In the genomic region with DNA sequence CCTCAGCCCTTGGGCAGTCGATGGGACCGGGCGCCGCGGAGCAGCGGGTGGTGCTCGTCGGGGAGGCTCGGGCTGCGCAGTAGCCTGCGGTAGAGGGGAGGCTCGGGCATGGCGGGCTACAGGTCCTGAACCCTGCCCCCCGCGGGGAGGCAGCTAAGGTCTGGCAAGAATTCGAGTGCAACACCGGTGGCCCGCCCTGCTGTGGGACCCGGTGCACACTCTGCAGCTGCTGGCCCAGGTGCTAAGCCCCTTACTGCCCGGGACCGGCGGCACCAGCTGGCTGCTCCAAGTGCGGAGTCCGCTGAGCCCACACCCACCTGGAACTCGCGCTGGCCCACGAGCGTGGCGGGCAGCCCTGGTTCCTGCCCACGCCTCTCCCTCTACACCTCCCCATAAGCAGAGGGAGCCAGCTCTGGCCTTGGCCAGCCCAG, we compare ENCODE assay signal across 17 cellular contexts.
"Had no signal": no experiment of that assay in that cellular context is flagged by ENCODE, and none has a peak within 500 bp of the region (broad histone marks: within the 10 kb centered on the region; RNA-seq: fewer than 3 reads in every experiment).

No MANE protein-coding gene starts in this region.

- H3K4me3 ChIP-seq: esophagus squamous epithelium, hepatocyte, neural progenitor cell, right atrium auricular region, smooth muscle cell, suprapubic skin, thyroid gland had no signal

- H3K4me1 Mint-ChIP-seq: brain; central memory CD8-positive, alpha-beta T cell; neural progenitor cell; stimulated activated naive B cell treated with anti-CD40 and anti-IgM and Interleukin-4, amounts not matched to agents 10 μg/mL and 1 μg/mL and 100 μg/mL, for 72 hours had no signal

- H3K4me1 ChIP-seq: neural progenitor cell, right atrium auricular region, suprapubic skin had no signal

- H3K27ac ChIP-seq: esophagus squamous epithelium, hepatocyte, neural progenitor cell, right atrium auricular region, suprapubic skin, thyroid gland had no signal

- H3K27me3 ChIP-seq: esophagus squamous epithelium, hepatocyte, neural progenitor cell, right atrium auricular region, suprapubic skin, thyroid gland had no signal

- ATAC-seq: effector memory CD8-positive, alpha-beta T cell; left colon; natural killer cell treated with Interleukin-12 subunit alpha and Interleukin-12 subunit beta and Interleukin-15 and Interleukin-18, amount 100 ng/mL, for 72 hours; stimulated activated naive B cell treated with anti-CD40 and anti-IgM and Interleukin-4, amounts not matched to agents 10 μg/mL and 1 μg/mL and 100 μg/mL, for 72 hours had no signal

- H3K9ac ChIP-seq: neural progenitor cell had no signal

- H3K4me3 Mint-ChIP-seq: brain; central memory CD8-positive, alpha-beta T cell; effector memory CD8-positive, alpha-beta T cell; natural killer cell treated with Interleukin-12 subunit alpha and Interleukin-12 subunit beta and Interleukin-15 and Interleukin-18, amount 100 ng/mL, for 72 hours; neural progenitor cell; stimulated activated naive B cell treated with anti-CD40 and anti-IgM and Interleukin-4, amounts not matched to agents 10 μg/mL and 1 μg/mL and 100 μg/mL, for 72 hours had no signal

- DNase-seq: effector memory CD8-positive, alpha-beta T cell; esophagus squamous epithelium; foreskin fibroblast; midbrain; stimulated activated CD4-positive, alpha-beta T cell treated with anti-CD3 and anti-CD28 coated beads, Interleukin-4, amount 100 ng/mL, for 1 hour; stimulated activated CD8-positive, alpha-beta memory T cell treated with anti-CD3 and anti-CD28 coated beads, Interleukin-4, amount 100 ng/mL, for 48 hours; stimulated activated naive B cell treated with anti-CD40 and anti-IgM and Interleukin-4, amounts not matched to agents 10 μg/mL and 1 μg/mL and 100 μg/mL, for 72 hours; thyroid gland had no signal

- H3K27me3 Mint-ChIP-seq: brain; central memory CD8-positive, alpha-beta T cell; effector memory CD8-positive, alpha-beta T cell; natural killer cell treated with Interleukin-12 subunit alpha and Interleukin-12 subunit beta and Interleukin-15 and Interleukin-18, amount 100 ng/mL, for 72 hours had no signal

- H3K27ac Mint-ChIP-seq: brain; effector memory CD8-positive, alpha-beta T cell; natural killer cell treated with Interleukin-12 subunit alpha and Interleukin-12 subunit beta and Interleukin-15 and Interleukin-18, amount 100 ng/mL, for 72 hours; neural progenitor cell; stimulated activated naive B cell treated with anti-CD40 and anti-IgM and Interleukin-4, amounts not matched to agents 10 μg/mL and 1 μg/mL and 100 μg/mL, for 72 hours had no signal

- H3K36me3 ChIP-seq: esophagus squamous epithelium, neural progenitor cell, right atrium auricular region, suprapubic skin, thyroid gland had no signal

- H2AFZ ChIP-seq: hepatocyte, neural progenitor cell had no signal

- H3K9me3 ChIP-seq: right atrium auricular region, suprapubic skin, thyroid gland had no signal

- H3K4me2 ChIP-seq: hepatocyte, neural progenitor cell, smooth muscle cell had no signal
